In genomic region chr2:74438248-74438647, GRCh38 we compare ENCODE assay signal across 19 cellular contexts. TPM values are rescaled to one million over a fixed set of nuclear protein-coding genes. Genes with fewer than 3 reads are reported as not detected.
DNase-seq lines count a peak whose midpoint lies in the region; ATAC-seq and TF ChIP-seq lines count a peak whose summit lies in the region.
"Had no signal": no experiment of that assay in that cellular context is flagged by ENCODE, and none has a peak within 500 bp of the region (broad histone marks: within the 10 kb centered on the region; RNA-seq: fewer than 3 reads in every experiment).

No MANE protein-coding gene starts in this region.

- CTCF ChIA-PET in SK-N-SH (lab: Yijun Ruan, JAX) (interaction anchor here (1.1 to 1.7 kb wide), 4 partner anchors 9 to 103 kb away, joined by 3 to 6 read pairs (median 3); partner anchors contain the start of genes C2orf81 and WDR54), WTC11 (lab: Charles Lee) (interaction anchor here (0.8 kb wide), 1 partner anchor 29 kb away, joined by 3 read pairs; no protein-coding TSS in a partner anchor)

- no peaks in the 10 kb centered on the region for H3K36me3 ChIP-seq in SK-N-SH (replicated peaks in 1 of 2; ENCODE audit: control insufficient read depth in 1 of 2, insufficient read depth in 2 of 2, low read length in 1 of 2)

- H4K20me1 ChIP-seq in SK-N-SH (ENCODE audit: insufficient read depth): no peaks in the 10 kb centered on the region

- H3K9me3 Mint-ChIP-seq in WTC11: no peaks in the 10 kb centered on the region
- no peaks in the 10 kb centered on the region for H3K9me3 Mint-ChIP-seq in stimulated activated memory B cell treated with anti-CD40 and anti-IgM and Interleukin-4, amounts not matched to agents 10 μg/mL and 1 μg/mL and 100 μg/mL, for 72 hours
- H3K9me3 Mint-ChIP-seq: activated naive CD8-positive, alpha-beta T cell treated with anti-CD3 and anti-CD28 coated beads for 36 hours; activated T-cell treated with anti-CD3 and anti-CD28 coated beads, Interleukin-2, amount 50 U/mL, for 24 hours had no signal

- in situ Hi-C loops in KBM-7 (cut with MboI; ENCODE audit: low pct_unique_long_range_greater_than_20kb, low sequenced_read_pairs): no loop called here

- H2AFZ ChIP-seq in SK-N-SH (ENCODE audit: low read depth): no peak overlapping the region

- H3K4me3 Mint-ChIP-seq in WTC11: peak overlapping the region; percentile 99; the same call in 1 of the 2 replicates
- no peak overlapping the region for H3K4me3 Mint-ChIP-seq in stimulated activated memory B cell treated with anti-CD40 and anti-IgM and Interleukin-4, amounts not matched to agents 10 μg/mL and 1 μg/mL and 100 μg/mL, for 72 hours
- H3K4me3 Mint-ChIP-seq: activated naive CD8-positive, alpha-beta T cell treated with anti-CD3 and anti-CD28 coated beads for 36 hours; activated T-cell treated with anti-CD3 and anti-CD28 coated beads, Interleukin-2, amount 50 U/mL, for 24 hours had no signal

- peaks cover 34% of the 10 kb centered on the region for H3K79me2 ChIP-seq in SK-N-SH (ENCODE audit: insufficient read depth)

- no peak for TF ChIP-seq EP300 in SK-N-SH (IDR thresholded peaks at IDR 0.05; ENCODE audit: borderline replicate concordance in 1 of 2, low read depth in 1 of 2, low read length in 1 of 2)

- WGBS in SK-N-SH (ENCODE audit: low lambda C conversion rate): 100% methylated on average over 1 of the region's 1 CpG

- H3K27ac ChIP-seq in SK-N-SH (ENCODE audit: low read depth in 2 of 2, low read length in 1 of 2) (no peak overlapping the region), layer of hippocampus (ENCODE audit: low read depth, low read length) (peak overlapping the region; percentile 95)

- POLR2A ChIA-PET in SK-N-SH (lab: Yijun Ruan, JAX) (interaction anchor here (1.1 to 3.0 kb wide), 3 partner anchors 17 to 228 kb away, joined by 3 to 25 read pairs (median 3); partner anchors contain the start of genes C2orf81, WBP1 and WDR54), WTC11 (lab: Charles Lee) (no interaction called here)

- TF ChIP-seq RAD21 in SK-N-SH (IDR thresholded peaks at IDR 0.05; ENCODE audit: low read length): no peak

- no peaks in the 10 kb centered on the region for H3K27me3 ChIP-seq in SK-N-SH (ENCODE audit: insufficient read depth)
- no peaks in the 10 kb centered on the region for H3K27me3 ChIP-seq in layer of hippocampus (ENCODE audit: control insufficient read depth, insufficient read depth, low read length)

- H3K9ac ChIP-seq in SK-N-SH: no peak overlapping the region

- H3K27ac Mint-ChIP-seq in WTC11: peak overlapping the region; percentile 69
- H3K27ac Mint-ChIP-seq in stimulated activated memory B cell treated with anti-CD40 and anti-IgM and Interleukin-4, amounts not matched to agents 10 μg/mL and 1 μg/mL and 100 μg/mL, for 72 hours: peak overlapping the region; percentile 2
- H3K27ac Mint-ChIP-seq: activated naive CD8-positive, alpha-beta T cell treated with anti-CD3 and anti-CD28 coated beads for 36 hours; activated T-cell treated with anti-CD3 and anti-CD28 coated beads, Interleukin-2, amount 50 U/mL, for 24 hours had no signal

- H3K4me1 ChIP-seq in SK-N-SH (ENCODE audit: control insufficient read depth in 1 of 2, insufficient read depth in 2 of 2, low read depth in 1 of 2, low read length in 1 of 2): peaks cover 16 to 27% of the 10 kb centered on the region in 2 experiments; a peak in 3 of 4 replicates

- TF ChIP-seq CTCF in SK-N-SH (IDR thresholded peaks at IDR 0.05) (no peak), WTC11 (IDR thresholded peaks at IDR 0.05) (no peak)

- H3K36me3 Mint-ChIP-seq in WTC11: peaks cover 16% of the 10 kb centered on the region; the same call in 1 of the 2 replicates
- H3K36me3 Mint-ChIP-seq in stimulated activated memory B cell treated with anti-CD40 and anti-IgM and Interleukin-4, amounts not matched to agents 10 μg/mL and 1 μg/mL and 100 μg/mL, for 72 hours: no peaks in the 10 kb centered on the region
- H3K36me3 Mint-ChIP-seq: activated naive CD8-positive, alpha-beta T cell treated with anti-CD3 and anti-CD28 coated beads for 36 hours had no signal

- peak overlapping the region; percentile 97 for H3K4me2 ChIP-seq in SK-N-SH

- no peaks in the 10 kb centered on the region for H3F3A ChIP-seq in SK-N-SH (replicated peaks; ENCODE audit: insufficient read depth)

- peaks cover 34% of the 10 kb centered on the region for H3K4me1 Mint-ChIP-seq in WTC11
- peaks cover 55% of the 10 kb centered on the region for H3K4me1 Mint-ChIP-seq in stimulated activated memory B cell treated with anti-CD40 and anti-IgM and Interleukin-4, amounts not matched to agents 10 μg/mL and 1 μg/mL and 100 μg/mL, for 72 hours

- no peaks in the 10 kb centered on the region for H3K9me2 ChIP-seq in SK-N-SH

- H3K27me3 Mint-ChIP-seq in WTC11 (ENCODE audit: low read depth): peaks cover 3% of the 10 kb centered on the region
- H3K27me3 Mint-ChIP-seq in stimulated activated memory B cell treated with anti-CD40 and anti-IgM and Interleukin-4, amounts not matched to agents 10 μg/mL and 1 μg/mL and 100 μg/mL, for 72 hours: peaks cover 18% of the 10 kb centered on the region

- H3K4me3 ChIP-seq in SK-N-SH (ENCODE audit: low read depth in 2 of 2, low read length in 1 of 2): peak overlapping the region in 1 of 2 experiments; percentile 73; a peak in 1 of 4 replicates

- DNase-seq in SK-N-SH (no peak), WTC11 (ENCODE audit: low spot score) (no peak), GOT3 (lab: John Stamatoyannopoulos, UW) (no peak), NCI-H2081 (lab: John Stamatoyannopoulos, UW) (no peak), KBM-7 (no peak)
- DNase-seq: activated CD4-positive, alpha-beta T cell treated with anti-CD3 and anti-CD28 coated beads, Interleukin-2, amount 50 U/mL, for 4 hours; activated naive CD8-positive, alpha-beta T cell treated with anti-CD3 and anti-CD28 coated beads for 36 hours; activated T-cell treated with anti-CD3 and anti-CD28 coated beads, Interleukin-2, amount 50 U/mL, for 24 hours; effector CD4-positive, alpha-beta T cell; HCEC 1CT; NCI-H146; NCI-H345; nucleus accumbens; RPMI8226; sigmoid colon; stimulated activated CD4-positive, alpha-beta T cell treated with anti-CD3 and anti-CD28 coated beads, Interleukin-4, amount 100 ng/mL, for 24 hours had no signal

- H3K9me3 ChIP-seq in SK-N-SH: no peaks in the 10 kb centered on the region
- H3K9me3 ChIP-seq: sigmoid colon had no signal

- no peak for ATAC-seq in SK-N-SH treated with all-trans-retinoic acid at 6 μM for 48 hours
- no peak for ATAC-seq in WTC11
- no peak for ATAC-seq in stimulated activated memory B cell treated with anti-CD40 and anti-IgM and Interleukin-4, amounts not matched to agents 10 μg/mL and 1 μg/mL and 100 μg/mL, for 72 hours

TF ChIP-seq in SK-N-SH, 30 proteins besides CTCF, POLR2A, EP300 and RAD21 (continues in another document):
- TF ChIP-seq GATA2 (CRISPR knock-in tag; IDR thresholded peaks at IDR 0.05): no peak
- no peak for TF ChIP-seq TAF1 (IDR thresholded peaks at IDR 0.05; ENCODE audit: borderline replicate concordance, low read depth, low read length)
- TF ChIP-seq MXI1 (IDR thresholded peaks at IDR 0.05; ENCODE audit: low read depth, low read length): no peak
- no peak for TF ChIP-seq NRF1 (IDR thresholded peaks at IDR 0.05; ENCODE audit: low read depth, low read length)
- TF ChIP-seq FOXJ3 (CRISPR knock-in tag; IDR thresholded peaks at IDR 0.05): no peak
- TF ChIP-seq POLR2AphosphoS5 (IDR thresholded peaks at IDR 0.05; ENCODE audit: low read depth, low read length): no peak
- TF ChIP-seq FOXM1 (IDR thresholded peaks at IDR 0.05; ENCODE audit: low read depth): no peak

TF ChIP-seq in SK-N-SH treated with all-trans-retinoic acid at 6 μM for 48 hours, 23 proteins besides CTCF, POLR2A, EP300 and RAD21 (continues in another document):
- TF ChIP-seq ZNF8 (CRISPR knock-in tag; IDR thresholded peaks at IDR 0.05): no peak

TF ChIP-seq in WTC11, 78 proteins besides CTCF, POLR2A, EP300 and RAD21 (continues in another document):
- no peak for TF ChIP-seq RORB (CRISPR knock-in tag; IDR thresholded peaks at IDR 0.05)
- no peak for TF ChIP-seq MXD4 (CRISPR knock-in tag; IDR thresholded peaks at IDR 0.05; ENCODE audit: borderline replicate concordance)
- no peak for TF ChIP-seq SMAD4 (CRISPR knock-in tag; IDR thresholded peaks at IDR 0.05)
- TF ChIP-seq OVOL2 (CRISPR knock-in tag; IDR thresholded peaks at IDR 0.05; ENCODE audit: borderline replicate concordance): no peak
- TF ChIP-seq ATF6 (CRISPR knock-in tag; IDR thresholded peaks at IDR 0.05): no peak
- TF ChIP-seq GABPB1 (CRISPR knock-in tag; IDR thresholded peaks at IDR 0.05): no peak

RNA-seq across cellular contexts. Expression of gene RTKN, which starts 3.5 kb away (rescaled TPM):
- 22.6 and 23.4 TPM in 2 replicates for polyA plus RNA-seq in SK-N-SH (2012; rRNA removed)
- polyA plus RNA-seq in SK-N-SH (2012; cell fraction: cytosol; rRNA removed): 8.6 and 13.1 TPM in 2 replicates
- 80.0 and 93.6 TPM in 2 replicates for polyA plus RNA-seq in SK-N-SH (2012; cell fraction: nucleus; rRNA removed)
- 66.6 to 80.1 TPM (median 67.7 TPM) in 3 replicates for total RNA-seq in WTC11 (2021)

RNA-seq across cellular contexts. Expression of gene INO80B, which starts 16.6 kb away (rescaled TPM):
- polyA plus RNA-seq in SK-N-SH (2012; rRNA removed): 41.7 and 48.4 TPM in 2 replicates
- polyA plus RNA-seq in SK-N-SH (2012; cell fraction: cytosol; rRNA removed): 20.6 and 28.3 TPM in 2 replicates
- polyA plus RNA-seq in SK-N-SH (2012; cell fraction: nucleus; rRNA removed): 259 and 308 TPM in 2 replicates
- total RNA-seq in WTC11 (2021): 15.8 to 20.2 TPM (median 17.3 TPM) in 3 replicates

RNA-seq across cellular contexts. Expression of gene WDR54, which starts 16.7 kb away (rescaled TPM):
- 50.7 and 61.6 TPM in 2 replicates for polyA plus RNA-seq in SK-N-SH (2012; rRNA removed)
- polyA plus RNA-seq in SK-N-SH (2012; cell fraction: cytosol; rRNA removed): 26.2 and 39.5 TPM in 2 replicates
- 54.2 and 62.7 TPM in 2 replicates for polyA plus RNA-seq in SK-N-SH (2012; cell fraction: nucleus; rRNA removed)
- 55.2 to 95.7 TPM (median 89.3 TPM) in 3 replicates for total RNA-seq in WTC11 (2021)

RNA-seq across cellular contexts. Expression of gene C2orf81, which starts 16.8 kb away (rescaled TPM):
- polyA plus RNA-seq in SK-N-SH (2012; rRNA removed): 1.2 and 2.5 TPM in 2 replicates
- 0.85 and 2.1 TPM in 2 replicates for polyA plus RNA-seq in SK-N-SH (2012; cell fraction: cytosol; rRNA removed)
- 3.4 and 4.9 TPM in 2 replicates for polyA plus RNA-seq in SK-N-SH (2012; cell fraction: nucleus; rRNA removed)
- 2.9 to 3.6 TPM (median 3.3 TPM) in 3 replicates for total RNA-seq in WTC11 (2021)

RNA-seq across cellular contexts. Expression of gene WBP1, which starts 20.0 kb away (rescaled TPM):
- 184 and 193 TPM in 2 replicates for polyA plus RNA-seq in SK-N-SH (2012; rRNA removed)
- polyA plus RNA-seq in SK-N-SH (2012; cell fraction: cytosol; rRNA removed): 70.5 and 98.4 TPM in 2 replicates
- 969 and 1,280 TPM in 2 replicates for polyA plus RNA-seq in SK-N-SH (2012; cell fraction: nucleus; rRNA removed)
- total RNA-seq in WTC11 (2021): 66.0 to 86.6 TPM (median 86.0 TPM) in 3 replicates
